ENCODE assay signal across 1 cellular context in genomic region chr5:139863855-139864558, GRCh38.
TF ChIP-seq lines count a peak whose summit lies in the region.

No MANE protein-coding gene starts in this region.

TF ChIP-seq in HCT116, 20 proteins besides CTCF, POLR2A, EP300 and RAD21 (continued from another document):
- TF ChIP-seq POLR2AphosphoS5 (IDR thresholded peaks at IDR 0.05; ENCODE audit: low read depth, low read length): no peak
